8 cellular contexts compared by ENCODE assay signal in the genomic region with DNA sequence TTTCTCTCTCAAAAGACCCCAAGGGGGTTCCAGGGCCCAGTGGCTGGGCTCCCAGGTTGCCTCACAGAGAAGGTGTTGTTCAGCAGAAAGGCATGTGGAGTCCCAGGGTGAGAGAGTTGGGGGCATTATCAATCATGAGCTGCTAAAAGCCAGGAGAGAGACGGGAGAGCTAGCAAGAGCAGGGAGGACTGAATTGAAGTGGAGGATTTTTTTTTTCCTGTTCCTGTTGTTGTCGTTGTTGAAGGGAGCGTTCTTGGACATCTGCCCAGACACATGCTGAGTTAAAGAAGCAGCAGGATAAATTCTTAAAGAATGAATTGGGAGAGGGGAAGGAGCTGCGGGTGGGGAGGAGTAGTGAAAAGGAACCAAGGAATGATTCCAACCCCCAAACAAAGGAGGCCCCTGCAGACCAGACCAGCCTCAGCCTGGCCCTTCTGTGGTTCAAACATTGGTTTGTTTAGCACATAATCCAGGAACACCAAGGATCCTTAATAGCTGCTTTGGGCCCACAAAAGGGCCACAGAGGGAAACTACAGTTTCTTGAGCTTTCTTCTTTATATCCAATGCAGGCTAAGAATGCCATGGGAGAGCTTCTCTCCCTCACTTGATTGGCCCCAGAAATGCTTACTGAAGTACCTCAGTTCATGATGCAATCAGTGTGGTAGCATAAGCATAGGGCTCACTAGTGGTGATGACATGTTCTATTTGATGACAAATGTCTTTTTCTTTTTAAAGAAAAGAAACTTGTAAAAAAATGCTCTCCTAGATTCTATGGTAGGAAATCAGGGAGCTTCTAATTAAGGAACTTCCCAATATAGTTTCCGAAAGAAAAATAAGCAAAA.
DNase-seq lines count a peak whose midpoint lies in the region; ATAC-seq and TF ChIP-seq lines count a peak whose summit lies in the region.

No MANE protein-coding gene starts in this region.

- peak overlapping the region; percentile 68 for H3K27ac Mint-ChIP-seq in neural progenitor cell

- no peak for ATAC-seq in HG02610 (IDR thresholded peaks at IDR 0.05; ENCODE audit: unreplicated experiment)
- ATAC-seq in HG03460 (IDR thresholded peaks at IDR 0.05; ENCODE audit: unreplicated experiment): no peak

- H2AFZ ChIP-seq in fibroblast of lung (ENCODE audit: low read length) (peak overlapping the region; percentile 75), neural progenitor cell (replicated peaks) (no peak overlapping the region)

- no peak overlapping the region for H3K4me3 Mint-ChIP-seq in neural progenitor cell

- H3K4me3 ChIP-seq in NT2/D1 (ENCODE audit: insufficient read length, low read depth) (no peak overlapping the region), fibroblast of lung (replicated peaks in 1 of 4; ENCODE audit: control extremely low read depth in 1 of 4, insufficient read depth in 1 of 4, low read depth in 3 of 4, low read length in 4 of 4) (no peak overlapping the region), neural progenitor cell (no peak overlapping the region)

- DNase-seq in GM04503 (ENCODE audit: low read depth): peak; percentile 64
- peak; percentile 70 for DNase-seq in NT2/D1 (ENCODE audit: low read depth, low spot score)
- DNase-seq in fibroblast of lung (ENCODE audit: low read depth in 2 of 2): peak; percentile 96 to 98
- peak; percentile 77 for DNase-seq in neural progenitor cell (ENCODE audit: low spot score)
- no peak for DNase-seq in activated naive CD4-positive, alpha-beta T cell (lab: John Stamatoyannopoulos, UW)
- DNase-seq in COLO829 (ENCODE audit: low spot score): no peak

- H3K27me3 ChIP-seq in NT2/D1 (ENCODE audit: insufficient read depth, insufficient read length) (no peaks in the 10 kb centered on the region), fibroblast of lung (ENCODE audit: control insufficient read depth, insufficient read depth, low read length) (no peaks in the 10 kb centered on the region), neural progenitor cell (no peaks in the 10 kb centered on the region)

- H3K27ac ChIP-seq in fibroblast of lung (ENCODE audit: insufficient read depth, low read length) (peak overlapping the region; percentile 62), neural progenitor cell (peak overlapping the region; percentile 90)

- no peaks in the 10 kb centered on the region for H3K36me3 ChIP-seq in NT2/D1 (ENCODE audit: insufficient read depth, insufficient read length, low read length)
- H3K36me3 ChIP-seq in fibroblast of lung (ENCODE audit: control insufficient read depth, insufficient read depth, low read length): no peaks in the 10 kb centered on the region
- H3K36me3 ChIP-seq in neural progenitor cell: no peaks in the 10 kb centered on the region

- H3K4me2 ChIP-seq in fibroblast of lung (ENCODE audit: extremely low read depth, insufficient read depth, low read length) (peak overlapping the region; percentile 56), neural progenitor cell (peak overlapping the region; percentile 53)

- H3K9ac ChIP-seq in NT2/D1 (ENCODE audit: insufficient read length, low read depth) (no peak overlapping the region), fibroblast of lung (ENCODE audit: insufficient read depth, low read length) (no peak overlapping the region), neural progenitor cell (no peak overlapping the region)

- peaks cover 62% of the 10 kb centered on the region for H3K4me1 Mint-ChIP-seq in neural progenitor cell

- no peaks in the 10 kb centered on the region for H3K4me1 ChIP-seq in NT2/D1 (ENCODE audit: insufficient read depth, insufficient read length)
- peaks cover 10% of the 10 kb centered on the region for H3K4me1 ChIP-seq in fibroblast of lung (ENCODE audit: control insufficient read depth, extremely low read depth, insufficient read depth, low read length)
- H3K4me1 ChIP-seq in neural progenitor cell: peaks cover 65% of the 10 kb centered on the region

- no peaks in the 10 kb centered on the region for H4K20me1 ChIP-seq in fibroblast of lung (ENCODE audit: control insufficient read depth, extremely low read depth, insufficient read depth, low read length)
- H4K20me1 ChIP-seq in neural progenitor cell (ENCODE audit: low read depth): no peaks in the 10 kb centered on the region

- TF ChIP-seq CTCF in fibroblast of lung (conservative IDR thresholded peaks at IDR 0.05 in 1 of 2, IDR thresholded peaks at IDR 0.05 in 1 of 2; ENCODE audit: low read depth in 1 of 2, low read length in 2 of 2): no peak
- no peak for TF ChIP-seq CTCF in neural progenitor cell (IDR thresholded peaks at IDR 0.05)

- H3K9me3 Mint-ChIP-seq in neural progenitor cell: peaks cover 14% of the 10 kb centered on the region

- peaks cover 3% of the 10 kb centered on the region for H3K36me3 Mint-ChIP-seq in neural progenitor cell

- H3K79me2 ChIP-seq in fibroblast of lung (ENCODE audit: control insufficient read depth, insufficient read depth, low read length): no peaks in the 10 kb centered on the region
- H3K79me2 ChIP-seq in neural progenitor cell (ENCODE audit: low read depth): peaks cover 24% of the 10 kb centered on the region

- peaks cover 5% of the 10 kb centered on the region for H3K27me3 Mint-ChIP-seq in neural progenitor cell (ENCODE audit: insufficient read depth, low read depth)

- H3K9me3 ChIP-seq in NT2/D1 (ENCODE audit: insufficient read depth, low read length): no peaks in the 10 kb centered on the region
- H3K9me3 ChIP-seq in fibroblast of lung (ENCODE audit: control insufficient read depth, insufficient read depth, low read depth, low read length): no peaks in the 10 kb centered on the region
- no peaks in the 10 kb centered on the region for H3K9me3 ChIP-seq in neural progenitor cell (ENCODE audit: low read depth)

- peaks cover 35% of the 10 kb centered on the region for H3F3A ChIP-seq in neural progenitor cell (ENCODE audit: low read depth)

Comparison
In these comparisons a context has a peak if more than half of its experiments do, and no peak if none do; other contexts are left out.
1. DNase-seq: peak in GM04503 (single experiment), NT2/D1 (single experiment), fibroblast of lung (2 of 2) and neural progenitor cell (single experiment); none in activated naive CD4-positive, alpha-beta T cell (0 of 4) and COLO829 (single experiment).